10 cellular contexts compared by ENCODE assay signal in genomic region chr3:179949869-179950268, GRCh38.
DNase-seq lines count a peak whose midpoint lies in the region; ATAC-seq and TF ChIP-seq lines count a peak whose summit lies in the region.
"Had no signal": no experiment of that assay in that cellular context is flagged by ENCODE, and none has a peak within 500 bp of the region (broad histone marks: within the 10 kb centered on the region; RNA-seq: fewer than 3 reads in every experiment).

No MANE protein-coding gene starts in this region.

- peaks cover 10% of the 10 kb centered on the region for H3K27me3 Mint-ChIP-seq in stimulated activated memory B cell treated with anti-CD40 and anti-IgM and Interleukin-4, amounts not matched to agents 10 μg/mL and 1 μg/mL and 100 μg/mL, for 72 hours
- peaks cover 8% of the 10 kb centered on the region for H3K27me3 Mint-ChIP-seq in nephron progenitor cell (ENCODE audit: low read depth, poor library complexity)
- H3K27me3 Mint-ChIP-seq: dendritic cell treated with granulocyte-macrophage colony-stimulating factor and Interleukin-4, amounts not matched to agents 40 ng/mL and 50 ng/mL, for 4 days had no signal

- no peaks in the 10 kb centered on the region for H3K36me3 Mint-ChIP-seq in stimulated activated memory B cell treated with anti-CD40 and anti-IgM and Interleukin-4, amounts not matched to agents 10 μg/mL and 1 μg/mL and 100 μg/mL, for 72 hours
- no peaks in the 10 kb centered on the region for H3K36me3 Mint-ChIP-seq in nephron progenitor cell (ENCODE audit: low read depth)

- peak; percentile 64 for DNase-seq in NCI-H510A treated with DMSO at 0.1 percent for 48 hours (lab: John Stamatoyannopoulos, UW)
- DNase-seq in NCI-H510A (lab: John Stamatoyannopoulos, UW): no peak
- no peak for DNase-seq in nephron progenitor cell
- no peak for DNase-seq in NCI-H524 (lab: John Stamatoyannopoulos, UW)
- DNase-seq: Caco-2 had no signal

- H3K9me3 Mint-ChIP-seq in stimulated activated memory B cell treated with anti-CD40 and anti-IgM and Interleukin-4, amounts not matched to agents 10 μg/mL and 1 μg/mL and 100 μg/mL, for 72 hours: no peaks in the 10 kb centered on the region
- peaks cover 4% of the 10 kb centered on the region for H3K9me3 Mint-ChIP-seq in nephron progenitor cell
- H3K9me3 Mint-ChIP-seq: dendritic cell treated with granulocyte-macrophage colony-stimulating factor and Interleukin-4, amounts not matched to agents 40 ng/mL and 50 ng/mL, for 4 days had no signal

- ATAC-seq in HG02763 (IDR thresholded peaks at IDR 0.05; ENCODE audit: unreplicated experiment) (peak; percentile 28), HG03571 (IDR thresholded peaks at IDR 0.05; ENCODE audit: unreplicated experiment) (peak; percentile 27)
- ATAC-seq in stimulated activated memory B cell treated with anti-CD40 and anti-IgM and Interleukin-4, amounts not matched to agents 10 μg/mL and 1 μg/mL and 100 μg/mL, for 72 hours: peak; percentile 31
- ATAC-seq in activated CD4-positive, CD25-positive, alpha-beta regulatory T cell treated with anti-CD3 and anti-CD28 coated beads, Interleukin-2, amount 50 U/mL, for 24 hours: no peak

- H3K27ac Mint-ChIP-seq in stimulated activated memory B cell treated with anti-CD40 and anti-IgM and Interleukin-4, amounts not matched to agents 10 μg/mL and 1 μg/mL and 100 μg/mL, for 72 hours: no peak overlapping the region
- no peak overlapping the region for H3K27ac Mint-ChIP-seq in nephron progenitor cell
- H3K27ac Mint-ChIP-seq: dendritic cell treated with granulocyte-macrophage colony-stimulating factor and Interleukin-4, amounts not matched to agents 40 ng/mL and 50 ng/mL, for 4 days had no signal

- H3K4me1 Mint-ChIP-seq in stimulated activated memory B cell treated with anti-CD40 and anti-IgM and Interleukin-4, amounts not matched to agents 10 μg/mL and 1 μg/mL and 100 μg/mL, for 72 hours: no peaks in the 10 kb centered on the region
- H3K4me1 Mint-ChIP-seq in nephron progenitor cell: peaks cover 7% of the 10 kb centered on the region

- TF ChIP-seq CTCF in nephron progenitor cell (IDR thresholded peaks at IDR 0.05): no peak

- no peak overlapping the region for H3K4me3 Mint-ChIP-seq in stimulated activated memory B cell treated with anti-CD40 and anti-IgM and Interleukin-4, amounts not matched to agents 10 μg/mL and 1 μg/mL and 100 μg/mL, for 72 hours
- H3K4me3 Mint-ChIP-seq in nephron progenitor cell: no peak overlapping the region
- H3K4me3 Mint-ChIP-seq: dendritic cell treated with granulocyte-macrophage colony-stimulating factor and Interleukin-4, amounts not matched to agents 40 ng/mL and 50 ng/mL, for 4 days had no signal

Comparison
In these comparisons a context has a peak if more than half of its experiments do, and no peak if none do; other contexts are left out.
1. ATAC-seq: peak in HG02763 (single experiment), HG03571 (single experiment) and stimulated activated memory B cell treated with anti-CD40 and anti-IgM and Interleukin-4, amounts not matched to agents 10 μg/mL and 1 μg/mL and 100 μg/mL, for 72 hours (single experiment); none in activated CD4-positive, CD25-positive, alpha-beta regulatory T cell treated with anti-CD3 and anti-CD28 coated beads, Interleukin-2, amount 50 U/mL, for 24 hours (0 of 2).